In the genomic region with DNA sequence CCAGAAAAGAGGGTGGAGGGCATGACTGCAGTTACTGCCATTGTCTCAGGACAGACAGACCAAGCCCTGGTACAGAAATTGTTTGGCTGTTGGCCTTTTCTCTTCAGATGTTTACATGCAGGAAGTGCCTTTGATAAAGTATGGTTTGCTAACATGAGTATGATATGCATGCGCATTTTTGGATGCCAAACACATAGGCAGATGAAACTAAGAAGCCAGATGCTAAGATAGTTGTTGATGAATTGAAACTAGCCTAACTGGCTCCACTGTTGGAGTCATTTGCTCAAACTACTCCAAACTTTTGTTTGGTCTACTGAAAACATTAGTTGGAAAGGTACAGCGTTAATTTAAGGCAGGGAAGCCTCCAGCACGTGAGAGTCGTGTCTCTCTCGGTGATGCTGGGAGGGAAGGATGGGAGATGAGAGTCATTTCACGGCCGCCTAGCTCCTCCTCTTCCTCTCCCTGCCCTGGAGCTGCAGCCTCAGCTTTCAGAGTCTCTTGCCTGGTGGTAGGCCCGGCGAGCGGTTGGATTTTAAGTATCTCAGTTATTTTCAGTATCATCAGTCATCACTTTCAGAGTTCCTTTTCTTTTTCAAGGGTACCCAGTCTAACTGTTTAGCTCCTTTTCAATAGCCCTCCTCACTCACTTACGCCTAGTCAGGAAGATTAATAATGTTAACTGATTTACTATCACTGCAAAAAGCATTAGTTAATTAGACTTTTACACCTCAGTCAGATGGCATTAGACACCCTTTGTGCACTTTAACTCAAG, we compare ENCODE assay signal across 8 cellular contexts. TPM values are rescaled to one million over a fixed set of nuclear protein-coding genes. Genes with fewer than 3 reads are reported as not detected.
DNase-seq lines count a peak whose midpoint lies in the region; ATAC-seq and TF ChIP-seq lines count a peak whose summit lies in the region.

No MANE protein-coding gene starts in this region.

- H3K4me3 Mint-ChIP-seq in activated T-helper 2 cell treated with anti-CD3 and anti-CD28 coated beads, Interferon-gamma antibody, Interleukin-2, Interleukin-4, amounts not matched to agents 10 μg/mL and 5 μg/mL and 100 μg/mL, durations not matched to agents 14 hours and 24 hours and 36 hours (ENCODE audit: low read depth), result peak overlapping the region; percentile 84

- peak overlapping the region; percentile 99 for H3K27ac Mint-ChIP-seq in activated T-helper 2 cell treated with anti-CD3 and anti-CD28 coated beads, Interferon-gamma antibody, Interleukin-2, Interleukin-4, amounts not matched to agents 10 μg/mL and 5 μg/mL and 100 μg/mL, durations not matched to agents 14 hours and 24 hours and 36 hours

- no TSS peak for BruUV-seq in OCI-LY7 (replicated peaks; lab: Mats Ljungman, UMichigan)

- H3K9me3 ChIP-seq in OCI-LY7 (ENCODE audit: low read length) (no peaks in the 10 kb centered on the region), heart left ventricle (no peaks in the 10 kb centered on the region)

- peaks cover 63% of the 10 kb centered on the region for H3K4me1 Mint-ChIP-seq in activated T-helper 2 cell treated with anti-CD3 and anti-CD28 coated beads, Interferon-gamma antibody, Interleukin-2, Interleukin-4, amounts not matched to agents 10 μg/mL and 5 μg/mL and 100 μg/mL, durations not matched to agents 14 hours and 24 hours and 36 hours (ENCODE audit: low read depth)

- DNase-seq in NCI-H1436 (lab: John Stamatoyannopoulos, UW) (peak; percentile 28), NCI-H1436 treated with DMSO at 0.1 percent for 48 hours (lab: John Stamatoyannopoulos, UW) (no peak), OCI-LY7 (ENCODE audit: low spot score) (peak; percentile 30), heart left ventricle (peak; percentile 54 to 78 (median 72)), DMS79 treated with DMSO at 0.1 percent for 48 hours (lab: John Stamatoyannopoulos, UW) (no peak)
- peak; percentile 66 for DNase-seq in activated T-helper 2 cell treated with anti-CD3 and anti-CD28 coated beads, Interferon-gamma antibody, Interleukin-2, Interleukin-4, amounts not matched to agents 10 μg/mL and 5 μg/mL and 100 μg/mL, durations not matched to agents 14 hours and 24 hours and 36 hours (ENCODE audit: low spot score)

- peak overlapping the region; percentile 70 for H3K4me2 ChIP-seq in OCI-LY7 (ENCODE audit: low read length)

- peak; percentile 35 for ATAC-seq in HG03025 (IDR thresholded peaks at IDR 0.05; ENCODE audit: low FRiP score, unreplicated experiment)
- ATAC-seq in heart left ventricle, result peak; percentile 36 to 61 (median 54)

- TF ChIP-seq POLR2A in heart left ventricle (IDR thresholded peaks at IDR 0.05), result no peak

- H4K20me1 ChIP-seq in OCI-LY7 (ENCODE audit: insufficient read depth, low read length), result peaks cover 38% of the 10 kb centered on the region; the same call in 1 of the 2 replicates

- H3K79me2 ChIP-seq in OCI-LY7 (ENCODE audit: insufficient read depth, low read depth, low read length), result no peaks in the 10 kb centered on the region

- intact Hi-C loops in OCI-LY7 (cut with micrococcal nuclease; ENCODE audit: unreplicated experiment) (loop anchor here (2.0 kb wide), 1 partner anchor 101 kb away; no protein-coding TSS in a partner anchor), heart left ventricle (cut with DNase I) (loop anchor here in 1 of 10 donors (2.0 kb wide), 1 partner anchor 25 kb away; no protein-coding TSS in a partner anchor)
- intact Hi-C loops in activated T-helper 2 cell treated with anti-CD3 and anti-CD28 coated beads, Interferon-gamma antibody, Interleukin-2, Interleukin-4, amounts not matched to agents 10 μg/mL and 5 μg/mL and 100 μg/mL, durations not matched to agents 14 hours and 24 hours and 36 hours (cut with micrococcal nuclease), result loop anchor here (1.0 to 10.0 kb wide), 6 partner anchors 11 to 480 kb away; no protein-coding TSS in a partner anchor

- peak overlapping the region; percentile 33 for H3K4me3 ChIP-seq in OCI-LY7 (ENCODE audit: low read depth, low read length, poor library complexity, severe bottlenecking)
- H3K4me3 ChIP-seq in heart left ventricle, result peak overlapping the region in 6 of 12 donors; percentile 1 to 31 (median 18)
- no peak overlapping the region for H3K4me3 ChIP-seq in skin epidermis

- POLR2A ChIA-PET in OCI-LY7 (lab: Charles Lee), result interaction anchor here (0.6 to 1.7 kb wide), 7 partner anchors 9 to 548 kb away, joined by 3 to 10 read pairs (median 3); no protein-coding TSS in a partner anchor

- no peaks in the 10 kb centered on the region for H3K9me3 Mint-ChIP-seq in activated T-helper 2 cell treated with anti-CD3 and anti-CD28 coated beads, Interferon-gamma antibody, Interleukin-2, Interleukin-4, amounts not matched to agents 10 μg/mL and 5 μg/mL and 100 μg/mL, durations not matched to agents 14 hours and 24 hours and 36 hours

- H3K36me3 ChIP-seq in OCI-LY7 (ENCODE audit: insufficient read depth, low read length) (no peaks in the 10 kb centered on the region), heart left ventricle (no peaks in the 10 kb centered on the region)

- CTCF ChIA-PET in OCI-LY7 (lab: Charles Lee; ENCODE audit: unreplicated experiment), result interaction anchor here (1.3 kb wide), 1 partner anchor 9 kb away, joined by 4 read pairs; no protein-coding TSS in a partner anchor

- H3K27me3 ChIP-seq in heart left ventricle, result no peaks in the 10 kb centered on the region

- H2AFZ ChIP-seq in OCI-LY7 (ENCODE audit: low read length), result no peak overlapping the region

- TF ChIP-seq CTCF in OCI-LY7 (conservative IDR thresholded peaks at IDR 0.05; ENCODE audit: low read length) (no peak), heart left ventricle (IDR thresholded peaks at IDR 0.05) (no peak)

- peaks cover 34% of the 10 kb centered on the region for H3K4me1 ChIP-seq in OCI-LY7 (ENCODE audit: insufficient read depth, low read length, poor library complexity, severe bottlenecking)
- peaks cover 4 to 78% (median 44%) of the 10 kb centered on the region in 12 donors for H3K4me1 ChIP-seq in heart left ventricle

- H3K9me2 ChIP-seq in OCI-LY7 (ENCODE audit: insufficient read depth, low read length), result no peaks in the 10 kb centered on the region

- H3K27ac ChIP-seq in OCI-LY7 (ENCODE audit: low read depth, low read length, poor library complexity, severe bottlenecking) (peak overlapping the region; percentile 2), heart left ventricle (peak overlapping the region; percentile 41 to 95 (median 70)), skin epidermis (peak overlapping the region in 19 of 21 experiments; percentile 12 to 83 (median 59))

- peaks cover 15% of the 10 kb centered on the region for H3K36me3 Mint-ChIP-seq in activated T-helper 2 cell treated with anti-CD3 and anti-CD28 coated beads, Interferon-gamma antibody, Interleukin-2, Interleukin-4, amounts not matched to agents 10 μg/mL and 5 μg/mL and 100 μg/mL, durations not matched to agents 14 hours and 24 hours and 36 hours (ENCODE audit: low read depth)

- no peaks in the 10 kb centered on the region for H3K27me3 Mint-ChIP-seq in activated T-helper 2 cell treated with anti-CD3 and anti-CD28 coated beads, Interferon-gamma antibody, Interleukin-2, Interleukin-4, amounts not matched to agents 10 μg/mL and 5 μg/mL and 100 μg/mL, durations not matched to agents 14 hours and 24 hours and 36 hours (ENCODE audit: low read depth)

- 11 to 13% (median 12%) methylated on average over 11 of the region's 11 CpGs for WGBS in heart left ventricle, 4 donors

RNA-seq across cellular contexts. Expression of a gene that starts 29.8 kb away (rescaled TPM):
- 3.4 and 4.4 TPM in 2 replicates for total RNA-seq in OCI-LY7 (2014; rRNA removed; shearing (Covaris generic))
- total RNA-seq in OCI-LY7 (2022) (5.5 and 7.1 TPM in 2 replicates), heart left ventricle (10 to 100 TPM; 28.6 to 49.4 (median 40.1) TPM)
- total RNA-seq in activated T-helper 2 cell treated with anti-CD3 and anti-CD28 coated beads, Interferon-gamma antibody, Interleukin-2, Interleukin-4, amounts not matched to agents 10 μg/mL and 5 μg/mL and 100 μg/mL, durations not matched to agents 14 hours and 24 hours and 36 hours, result 23.1 and 23.6 TPM in 2 replicates
- polyA plus RNA-seq in heart left ventricle, result 1 to 10 TPM; 8.7 to 9.1 TPM

Comparison
In these comparisons a context has a peak if more than half of its experiments do, and no peak if none do; other contexts are left out.
1. DNase-seq: peak in NCI-H1436 (single experiment), OCI-LY7 (single experiment), activated T-helper 2 cell treated with anti-CD3 and anti-CD28 coated beads, Interferon-gamma antibody, Interleukin-2, Interleukin-4, amounts not matched to agents 10 μg/mL and 5 μg/mL and 100 μg/mL, durations not matched to agents 14 hours and 24 hours and 36 hours (single experiment) and heart left ventricle (5 of 5); none in NCI-H1436 treated with DMSO at 0.1 percent for 48 hours (single experiment) and DMS79 treated with DMSO at 0.1 percent for 48 hours (single experiment).
2. H3K27ac ChIP-seq: peak in every context shown above with its lines; median percentile 70 in heart left ventricle; 59 in skin epidermis; 2 in OCI-LY7.